ENCODE assay signal across 35 cellular contexts in the genomic region with DNA sequence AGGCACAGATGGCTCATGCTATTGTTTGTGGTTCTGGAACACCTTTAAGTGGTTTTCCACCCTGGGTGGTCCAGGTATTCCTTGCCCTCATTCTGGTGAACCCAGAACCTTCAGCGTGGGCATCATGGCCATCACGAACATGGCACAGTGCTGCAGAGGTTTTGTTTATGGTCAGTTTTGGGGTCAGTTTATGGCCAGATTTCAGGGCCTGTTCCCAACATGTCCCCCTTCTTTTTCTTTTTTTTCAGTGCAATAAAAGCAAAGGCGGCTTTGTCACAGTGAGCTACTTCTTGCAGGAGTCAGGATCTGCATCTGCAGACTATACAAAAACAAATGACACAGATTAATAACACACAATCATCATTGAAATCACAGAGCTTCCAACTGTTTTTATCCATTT.
"Had no signal": no experiment of that assay in that cellular context is flagged by ENCODE, and none has a peak within 500 bp of the region (broad histone marks: within the 10 kb centered on the region; RNA-seq: fewer than 3 reads in every experiment).

No MANE protein-coding gene starts in this region.

- H3K4me3 Mint-ChIP-seq: immature natural killer cell; mesothelial cell of epicardium; naive B cell; natural killer cell; nephron progenitor cell; neural progenitor cell; stimulated activated memory B cell treated with anti-CD40 and anti-IgM and Interleukin-4, amounts not matched to agents 10 μg/mL and 1 μg/mL and 100 μg/mL, for 72 hours; stimulated activated naive CD8-positive, alpha-beta T cell treated with anti-CD3 and anti-CD28 coated beads, Interleukin-15, amount 100 ng/mL, for 72 hours had no signal

- H3K27ac Mint-ChIP-seq: immature natural killer cell; mesothelial cell of epicardium; natural killer cell; nephron progenitor cell; neural progenitor cell; stimulated activated memory B cell treated with anti-CD40 and anti-IgM and Interleukin-4, amounts not matched to agents 10 μg/mL and 1 μg/mL and 100 μg/mL, for 72 hours; stimulated activated naive CD8-positive, alpha-beta T cell treated with anti-CD3 and anti-CD28 coated beads, Interleukin-15, amount 100 ng/mL, for 72 hours had no signal

- H3K4me1 Mint-ChIP-seq: immature natural killer cell; mesothelial cell of epicardium; natural killer cell; nephron progenitor cell; stimulated activated memory B cell treated with anti-CD40 and anti-IgM and Interleukin-4, amounts not matched to agents 10 μg/mL and 1 μg/mL and 100 μg/mL, for 72 hours; stimulated activated naive CD8-positive, alpha-beta T cell treated with anti-CD3 and anti-CD28 coated beads, Interleukin-15, amount 100 ng/mL, for 72 hours had no signal

- H3K27ac ChIP-seq: left lung, lower lobe of right lung, neural progenitor cell, neutrophil, pancreas, prostate gland, testis, thyroid gland, transverse colon, upper lobe of left lung, vagina had no signal

- DNase-seq: hypothalamus; immature natural killer cell; kidney; left colon; left lung; lower lobe of right lung; mammary epithelial cell; mesenchymal stem cell; naive B cell; natural killer cell; nephron progenitor cell; occipital lobe; pancreas; posterior cingulate gyrus; retina; right cardiac atrium; stimulated activated CD4-positive, alpha-beta T cell treated with anti-CD3 and anti-CD28 coated beads, Interleukin-1b, Interleukin-23, amount 100 ng/mL, for 48 hours; stimulated activated CD4-positive, alpha-beta T cell treated with anti-CD3 and anti-CD28 coated beads, Interleukin-2, amount 100 ng/mL, for 48 hours; stimulated activated CD4-positive, alpha-beta T cell treated with anti-CD3 and anti-CD28 coated beads, Interleukin-4, amount 100 ng/mL, for 4 hours; stimulated activated CD8-positive, alpha-beta memory T cell treated with anti-CD3 and anti-CD28 coated beads, Interleukin-4, amount 100 ng/mL, for 48 hours; stimulated activated naive CD4-positive, alpha-beta T cell treated with Interleukin-2 at 50 U/mL for 16 hours; stimulated activated naive CD8-positive, alpha-beta T cell treated with anti-CD3 and anti-CD28 coated beads, Interleukin-15, amount 100 ng/mL, for 72 hours; substantia nigra; testis; thyroid gland; transverse colon; upper lobe of left lung had no signal

- H3K36me3 Mint-ChIP-seq: immature natural killer cell had no signal

- H3K4me1 ChIP-seq: left lung, lower lobe of right lung, neural progenitor cell, pancreas, prostate gland, testis, thyroid gland, transverse colon, upper lobe of left lung, vagina had no signal

- H3K4me2 ChIP-seq: neural progenitor cell, smooth muscle cell had no signal

- H3K27me3 Mint-ChIP-seq: naive B cell; stimulated activated memory B cell treated with anti-CD40 and anti-IgM and Interleukin-4, amounts not matched to agents 10 μg/mL and 1 μg/mL and 100 μg/mL, for 72 hours; stimulated activated naive CD8-positive, alpha-beta T cell treated with anti-CD3 and anti-CD28 coated beads, Interleukin-15, amount 100 ng/mL, for 72 hours had no signal

- H3K27me3 ChIP-seq: left lung, neural progenitor cell, neutrophil, pancreas, testis, thyroid gland, transverse colon, upper lobe of left lung, vagina had no signal

- H3K9ac ChIP-seq: neural progenitor cell had no signal

- H3K4me3 ChIP-seq: left lung, lower lobe of right lung, neural progenitor cell, pancreas, prostate gland, smooth muscle cell, testis, thyroid gland, transverse colon, upper lobe of left lung, vagina had no signal

- FAIRE-seq: islet of Langerhans, kidney, pancreas had no signal

- H2AFZ ChIP-seq: neural progenitor cell had no signal

- H3K9me3 ChIP-seq: neutrophil, pancreas, prostate gland, testis, thyroid gland had no signal

- ATAC-seq: left colon; left lung; lower lobe of right lung; natural killer cell; pancreas; right cardiac atrium; stimulated activated memory B cell treated with anti-CD40 and anti-IgM and Interleukin-4, amounts not matched to agents 10 μg/mL and 1 μg/mL and 100 μg/mL, for 72 hours; stimulated activated naive CD8-positive, alpha-beta T cell treated with anti-CD3 and anti-CD28 coated beads, Interleukin-15, amount 100 ng/mL, for 72 hours had no signal

- H3K36me3 ChIP-seq: left lung, lower lobe of right lung, neural progenitor cell, neutrophil, pancreas, prostate gland, thyroid gland, transverse colon, upper lobe of left lung, vagina had no signal
